Comparison of ENCODE assay signal across 8 cellular contexts in the genomic region with DNA sequence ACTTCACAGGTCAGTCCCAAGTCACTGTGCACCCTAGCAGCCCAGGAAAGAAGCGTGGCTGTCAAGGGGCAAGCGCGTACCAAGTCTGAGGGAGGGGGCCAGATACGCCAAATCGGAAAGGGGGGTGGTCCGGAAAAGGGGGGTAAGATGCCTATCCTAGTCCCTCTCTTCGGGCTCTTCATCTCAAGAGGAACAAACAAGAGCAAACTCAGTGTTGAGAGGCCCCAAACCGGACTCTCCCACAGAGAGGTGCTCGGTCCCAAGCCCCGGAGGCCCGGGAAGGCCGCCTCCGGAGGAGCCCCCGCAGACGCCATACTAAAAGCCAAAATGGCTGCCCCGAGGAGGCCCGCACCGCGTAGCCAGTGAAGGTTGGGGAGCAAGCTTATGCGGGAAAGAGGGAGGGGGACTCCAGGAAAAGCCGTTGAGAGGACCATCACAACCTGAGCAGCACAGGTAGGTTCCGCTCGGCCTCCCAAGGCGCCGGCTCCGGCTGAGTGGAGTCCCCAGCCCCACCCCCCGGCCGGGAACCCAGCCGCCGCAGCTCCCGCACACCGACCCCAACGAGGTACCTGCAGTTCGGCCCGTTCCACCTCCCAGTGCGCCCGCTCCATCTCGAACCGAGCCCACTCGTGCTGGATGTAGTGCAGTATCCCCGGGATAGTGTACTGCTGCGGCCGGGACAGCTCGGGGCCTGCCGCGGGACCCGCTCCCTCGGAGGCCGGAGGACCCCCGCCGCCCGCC. TPM values are rescaled to one million over a fixed set of nuclear protein-coding genes. Genes with fewer than 3 reads are reported as not detected.
DNase-seq lines count a peak whose midpoint lies in the region; ATAC-seq and TF ChIP-seq lines count a peak whose summit lies in the region.

A gene with protein sequence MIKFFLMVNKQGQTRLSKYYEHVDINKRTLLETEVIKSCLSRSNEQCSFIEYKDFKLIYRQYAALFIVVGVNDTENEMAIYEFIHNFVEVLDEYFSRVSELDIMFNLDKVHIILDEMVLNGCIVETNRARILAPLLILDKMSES (plus strand): TSS at position 315 of the 741 bp plus-strand sequence. CDS start 40,548 bp downstream, outside the sequence.

- H3K27me3 ChIP-seq in PC-9 (ENCODE audit: insufficient read depth, low read depth): no peaks in the 10 kb centered on the region
- H3K27me3 ChIP-seq in fibroblast of lung (ENCODE audit: control insufficient read depth, insufficient read depth, low read length): no peaks in the 10 kb centered on the region

- H3K27ac ChIP-seq in PC-9 (peak within 1 kb of the TSS; percentile 79), fibroblast of lung (ENCODE audit: insufficient read depth, low read length) (peak within 1 kb of the TSS; percentile 98)

- CTCF ChIA-PET in PC-9 (lab: Charles Lee): interaction anchor here (0.6 kb wide), 1 partner anchor 403 kb away, joined by 4 read pairs; no protein-coding TSS in a partner anchor

- no TSS peak for BruUV-seq in PC-9 (replicated peaks; lab: Mats Ljungman, UMichigan)

- peak within 1 kb of the TSS; percentile 93 for H3K9ac ChIP-seq in fibroblast of lung (ENCODE audit: insufficient read depth, low read length)

- peak within 1 kb of the TSS; percentile 97 for H3K4me2 ChIP-seq in PC-9
- H3K4me2 ChIP-seq in fibroblast of lung (ENCODE audit: extremely low read depth, insufficient read depth, low read length): peak within 1 kb of the TSS; percentile 88

- POLR2A ChIA-PET in PC-9 (lab: Charles Lee; ENCODE audit: unreplicated experiment): interaction anchor here (0.6 kb wide), 2 partner anchors 27 to 45 kb away, joined by 8 to 15 read pairs; no protein-coding TSS in a partner anchor

- H3K4me1 Mint-ChIP-seq in activated T-helper 1 cell treated with anti-CD3 and anti-CD28 coated beads, Interleukin-12 subunit alpha, Interleukin-12 subunit beta, Interleukin-2, Interleukin-4 antibody, amounts not matched to agents 30 ng/mL and 10 ng/mL and 1 ng/mL, durations not matched to agents 14 hours and 24 hours and 36 hours (ENCODE audit: low read depth): peaks cover 51% of the 10 kb centered on the region
- H3K4me1 Mint-ChIP-seq in natural killer cell treated with Interleukin-12 subunit alpha and Interleukin-12 subunit beta and Interleukin-15 and Interleukin-18, amount 100 ng/mL, for 72 hours (ENCODE audit: low read depth in 2 of 2): peaks cover 30 to 36% of the 10 kb centered on the region in 2 donors
- peaks cover 59% of the 10 kb centered on the region for H3K4me1 Mint-ChIP-seq in stimulated activated naive CD8-positive, alpha-beta T cell treated with anti-CD3 and anti-CD28 coated beads, Interleukin-15, amount 100 ng/mL, for 72 hours

- H3K4me3 Mint-ChIP-seq in activated T-helper 1 cell treated with anti-CD3 and anti-CD28 coated beads, Interleukin-12 subunit alpha, Interleukin-12 subunit beta, Interleukin-2, Interleukin-4 antibody, amounts not matched to agents 30 ng/mL and 10 ng/mL and 1 ng/mL, durations not matched to agents 14 hours and 24 hours and 36 hours: peak within 1 kb of the TSS; percentile 99
- peak within 1 kb of the TSS; percentile 98 for H3K4me3 Mint-ChIP-seq in natural killer cell treated with Interleukin-12 subunit alpha and Interleukin-12 subunit beta and Interleukin-15 and Interleukin-18, amount 100 ng/mL, for 72 hours
- peak within 1 kb of the TSS; percentile 96 to 99 for H3K4me3 Mint-ChIP-seq in stimulated activated naive CD8-positive, alpha-beta T cell treated with anti-CD3 and anti-CD28 coated beads, Interleukin-15, amount 100 ng/mL, for 72 hours

- peaks cover 56% of the 10 kb centered on the region for H3K79me2 ChIP-seq in PC-9 (ENCODE audit: low read depth)
- H3K79me2 ChIP-seq in fibroblast of lung (ENCODE audit: control insufficient read depth, insufficient read depth, low read length): peaks cover 54% of the 10 kb centered on the region

- peaks cover 22% of the 10 kb centered on the region for H3K4me1 ChIP-seq in PC-9 (replicated peaks; ENCODE audit: insufficient read depth)
- no peaks in the 10 kb centered on the region for H3K4me1 ChIP-seq in fibroblast of lung (ENCODE audit: control insufficient read depth, extremely low read depth, insufficient read depth, low read length)

- H3K9me2 ChIP-seq in PC-9 (ENCODE audit: insufficient read depth): no peaks in the 10 kb centered on the region

- peak within 1 kb of the TSS; percentile 96 for H3K27ac Mint-ChIP-seq in activated T-helper 1 cell treated with anti-CD3 and anti-CD28 coated beads, Interleukin-12 subunit alpha, Interleukin-12 subunit beta, Interleukin-2, Interleukin-4 antibody, amounts not matched to agents 30 ng/mL and 10 ng/mL and 1 ng/mL, durations not matched to agents 14 hours and 24 hours and 36 hours
- H3K27ac Mint-ChIP-seq in natural killer cell treated with Interleukin-12 subunit alpha and Interleukin-12 subunit beta and Interleukin-15 and Interleukin-18, amount 100 ng/mL, for 72 hours: peak within 1 kb of the TSS; percentile 94 to 96
- H3K27ac Mint-ChIP-seq in stimulated activated naive CD8-positive, alpha-beta T cell treated with anti-CD3 and anti-CD28 coated beads, Interleukin-15, amount 100 ng/mL, for 72 hours: peak within 1 kb of the TSS; percentile 96 to 99

- peaks cover 15% of the 10 kb centered on the region for H3K36me3 Mint-ChIP-seq in activated T-helper 1 cell treated with anti-CD3 and anti-CD28 coated beads, Interleukin-12 subunit alpha, Interleukin-12 subunit beta, Interleukin-2, Interleukin-4 antibody, amounts not matched to agents 30 ng/mL and 10 ng/mL and 1 ng/mL, durations not matched to agents 14 hours and 24 hours and 36 hours (ENCODE audit: low read depth)
- peaks cover 6% of the 10 kb centered on the region for H3K36me3 Mint-ChIP-seq in natural killer cell treated with Interleukin-12 subunit alpha and Interleukin-12 subunit beta and Interleukin-15 and Interleukin-18, amount 100 ng/mL, for 72 hours

- peak; percentile 32 for ATAC-seq in GM18502 (IDR thresholded peaks at IDR 0.05; ENCODE audit: poor library complexity, unreplicated experiment)
- peak; percentile 14 for ATAC-seq in HG03097 (IDR thresholded peaks at IDR 0.05; ENCODE audit: low FRiP score, unreplicated experiment)
- ATAC-seq in natural killer cell treated with Interleukin-12 subunit alpha and Interleukin-12 subunit beta and Interleukin-15 and Interleukin-18, amount 100 ng/mL, for 72 hours: peak; percentile 3 to 26
- ATAC-seq in stimulated activated naive CD8-positive, alpha-beta T cell treated with anti-CD3 and anti-CD28 coated beads, Interleukin-15, amount 100 ng/mL, for 72 hours: peak; percentile 27
- ATAC-seq in GM19452 (IDR thresholded peaks at IDR 0.05; ENCODE audit: unreplicated experiment): no peak

- no peaks in the 10 kb centered on the region for H3K9me3 Mint-ChIP-seq in activated T-helper 1 cell treated with anti-CD3 and anti-CD28 coated beads, Interleukin-12 subunit alpha, Interleukin-12 subunit beta, Interleukin-2, Interleukin-4 antibody, amounts not matched to agents 30 ng/mL and 10 ng/mL and 1 ng/mL, durations not matched to agents 14 hours and 24 hours and 36 hours
- H3K9me3 Mint-ChIP-seq in natural killer cell treated with Interleukin-12 subunit alpha and Interleukin-12 subunit beta and Interleukin-15 and Interleukin-18, amount 100 ng/mL, for 72 hours: no peaks in the 10 kb centered on the region
- no peaks in the 10 kb centered on the region for H3K9me3 Mint-ChIP-seq in stimulated activated naive CD8-positive, alpha-beta T cell treated with anti-CD3 and anti-CD28 coated beads, Interleukin-15, amount 100 ng/mL, for 72 hours

- TF ChIP-seq CTCF in PC-9 (conservative IDR thresholded peaks at IDR 0.05): no peak
- TF ChIP-seq CTCF in fibroblast of lung (conservative IDR thresholded peaks at IDR 0.05 in 1 of 2, IDR thresholded peaks at IDR 0.05 in 1 of 2; ENCODE audit: low read depth in 1 of 2, low read length in 2 of 2): no peak

- DNase-seq in PC-9 (peak in 1 of 2 experiments; percentile 26), fibroblast of lung (ENCODE audit: low read depth in 2 of 2) (peak in 1 of 2 donors; percentile 26)
- peak; percentile 40 for DNase-seq in activated T-helper 1 cell treated with anti-CD3 and anti-CD28 coated beads, Interleukin-12 subunit alpha, Interleukin-12 subunit beta, Interleukin-2, Interleukin-4 antibody, amounts not matched to agents 30 ng/mL and 10 ng/mL and 1 ng/mL, durations not matched to agents 14 hours and 24 hours and 36 hours (ENCODE audit: low spot score)
- DNase-seq in natural killer cell treated with Interleukin-12 subunit alpha and Interleukin-12 subunit beta and Interleukin-15 and Interleukin-18, amount 100 ng/mL, for 72 hours (ENCODE audit: low spot score): no peak
- peak; percentile 49 to 57 for DNase-seq in stimulated activated naive CD8-positive, alpha-beta T cell treated with anti-CD3 and anti-CD28 coated beads, Interleukin-15, amount 100 ng/mL, for 72 hours

- H3K27me3 Mint-ChIP-seq in activated T-helper 1 cell treated with anti-CD3 and anti-CD28 coated beads, Interleukin-12 subunit alpha, Interleukin-12 subunit beta, Interleukin-2, Interleukin-4 antibody, amounts not matched to agents 30 ng/mL and 10 ng/mL and 1 ng/mL, durations not matched to agents 14 hours and 24 hours and 36 hours (ENCODE audit: insufficient read depth): no peaks in the 10 kb centered on the region
- no peaks in the 10 kb centered on the region for H3K27me3 Mint-ChIP-seq in natural killer cell treated with Interleukin-12 subunit alpha and Interleukin-12 subunit beta and Interleukin-15 and Interleukin-18, amount 100 ng/mL, for 72 hours
- H3K27me3 Mint-ChIP-seq in stimulated activated naive CD8-positive, alpha-beta T cell treated with anti-CD3 and anti-CD28 coated beads, Interleukin-15, amount 100 ng/mL, for 72 hours: no peaks in the 10 kb centered on the region

- H3F3A ChIP-seq in PC-9 (ENCODE audit: insufficient read depth, low read depth): peaks cover 12% of the 10 kb centered on the region

- intact Hi-C loops in PC-9 (cut with micrococcal nuclease; ENCODE audit: unreplicated experiment): loop anchor here (5.0 kb wide), 1 partner anchor 57 kb away; no protein-coding TSS in a partner anchor
- intact Hi-C loops in activated T-helper 1 cell treated with anti-CD3 and anti-CD28 coated beads, Interleukin-12 subunit alpha, Interleukin-12 subunit beta, Interleukin-2, Interleukin-4 antibody, amounts not matched to agents 30 ng/mL and 10 ng/mL and 1 ng/mL, durations not matched to agents 14 hours and 24 hours and 36 hours (cut with micrococcal nuclease): loop anchor here (1.0 to 10.0 kb wide), 14 partner anchors 22 to 1232 kb away; a partner anchor contains a TSS

- H3K4me3 ChIP-seq in PC-9: peak within 1 kb of the TSS; percentile 88
- peak within 1 kb of the TSS; percentile 84 to 93 (median 91) for H3K4me3 ChIP-seq in fibroblast of lung (replicated peaks in 1 of 4; ENCODE audit: control extremely low read depth in 1 of 4, insufficient read depth in 1 of 4, low read depth in 3 of 4, low read length in 4 of 4)

- peaks cover 16% of the 10 kb centered on the region; the same call in 1 of the 2 replicates for H4K20me1 ChIP-seq in PC-9 (ENCODE audit: insufficient read depth)
- no peaks in the 10 kb centered on the region for H4K20me1 ChIP-seq in fibroblast of lung (ENCODE audit: control insufficient read depth, extremely low read depth, insufficient read depth, low read length)

- H3K36me3 ChIP-seq in PC-9 (ENCODE audit: low read depth): no peaks in the 10 kb centered on the region
- H3K36me3 ChIP-seq in fibroblast of lung (ENCODE audit: control insufficient read depth, insufficient read depth, low read length): no peaks in the 10 kb centered on the region

- H3K9me3 ChIP-seq in PC-9 (ENCODE audit: insufficient read depth, low read depth) (no peaks in the 10 kb centered on the region), fibroblast of lung (ENCODE audit: control insufficient read depth, insufficient read depth, low read depth, low read length) (no peaks in the 10 kb centered on the region)

- H2AFZ ChIP-seq in PC-9: peak within 1 kb of the TSS; percentile 88
- H2AFZ ChIP-seq in fibroblast of lung (ENCODE audit: low read length): peak within 1 kb of the TSS; percentile 85

RNA-seq across cellular contexts. Expression of the gene that starts here (rescaled TPM):
- total RNA-seq in PC-9 (2021) (1.9 and 2.8 TPM in 2 replicates), fibroblast of lung (5.4 and 5.6 TPM in 2 replicates)
- 7.9 and 8.5 TPM in 2 replicates for total RNA-seq in activated T-helper 1 cell treated with anti-CD3 and anti-CD28 coated beads, Interleukin-12 subunit alpha, Interleukin-12 subunit beta, Interleukin-2, Interleukin-4 antibody, amounts not matched to agents 30 ng/mL and 10 ng/mL and 1 ng/mL, durations not matched to agents 14 hours and 24 hours and 36 hours
- 6.4 and 7.1 TPM in 2 replicates for polyA plus RNA-seq in fibroblast of lung
- 5.5 and 6.0 TPM in 2 replicates for polyA plus RNA-seq in fibroblast of lung (2012)
- 2.4 and 3.3 TPM in 2 replicates for polyA minus RNA-seq in fibroblast of lung (ENCODE audit: low replicate concordance)
- 10 to 100 TPM in 1 of 2 donors, 1 to 10 TPM in 1; 7.8 to 10.6 TPM for total RNA-seq in natural killer cell treated with Interleukin-12 subunit alpha and Interleukin-12 subunit beta and Interleukin-15 and Interleukin-18, amount 100 ng/mL, for 72 hours
